Comparison of ENCODE assay signal across 9 cellular contexts in genomic region chr22:20624161-20624616, GRCh38.
DNase-seq lines count a peak whose midpoint lies in the region; ATAC-seq lines count a peak whose summit lies in the region.
"Had no signal": no experiment of that assay in that cellular context is flagged by ENCODE, and none has a peak within 500 bp of the region (broad histone marks: within the 10 kb centered on the region; RNA-seq: fewer than 3 reads in every experiment).

No MANE protein-coding gene starts in this region.

- H3K27me3 Mint-ChIP-seq in T-helper 2 cell treated with Interferon-gamma antibody and Interleukin-4, amounts not matched to agents 5 μg/mL and 100 μg/mL, for 36 hours (ENCODE audit: low read depth) = peaks cover 14% of the 10 kb centered on the region

- DNase-seq in T-helper 2 cell treated with Interferon-gamma antibody and Interleukin-4, amounts not matched to agents 5 μg/mL and 100 μg/mL, for 36 hours (ENCODE audit: low spot score) = peak; percentile 77
- DNase-seq in stimulated activated CD4-positive, alpha-beta T cell treated with anti-CD3 and anti-CD28 coated beads, Interleukin-1b, Interleukin-23, amount 100 ng/mL, for 48 hours = peak; percentile 75
- no peak for DNase-seq in SW 1271 (lab: John Stamatoyannopoulos, UW)
- DNase-seq in NCI-H1105 treated with DMSO at 0.1 percent for 48 hours (lab: John Stamatoyannopoulos, UW) = no peak
- no peak for DNase-seq in hippocampal formation (lab: John Stamatoyannopoulos, UW)
- DNase-seq in AML-193 (lab: John Stamatoyannopoulos, UW) = no peak
- DNase-seq: NCI-H187 treated with DMSO at 0.1 percent for 48 hours had no signal

- peaks cover 5% of the 10 kb centered on the region for H3K4me1 Mint-ChIP-seq in T-helper 2 cell treated with Interferon-gamma antibody and Interleukin-4, amounts not matched to agents 5 μg/mL and 100 μg/mL, for 36 hours (ENCODE audit: low read depth)

- H3K4me3 Mint-ChIP-seq in T-helper 2 cell treated with Interferon-gamma antibody and Interleukin-4, amounts not matched to agents 5 μg/mL and 100 μg/mL, for 36 hours = peak overlapping the region; percentile 12

- ATAC-seq in GM18907 (IDR thresholded peaks at IDR 0.05; ENCODE audit: unreplicated experiment) (peak; percentile 78), HG02588 (IDR thresholded peaks at IDR 0.05; ENCODE audit: unreplicated experiment) (peak; percentile 78)

- no peaks in the 10 kb centered on the region for H3K9me3 Mint-ChIP-seq in T-helper 2 cell treated with Interferon-gamma antibody and Interleukin-4, amounts not matched to agents 5 μg/mL and 100 μg/mL, for 36 hours

- peak overlapping the region; percentile 15 for H3K27ac Mint-ChIP-seq in T-helper 2 cell treated with Interferon-gamma antibody and Interleukin-4, amounts not matched to agents 5 μg/mL and 100 μg/mL, for 36 hours

- no peaks in the 10 kb centered on the region for H3K36me3 Mint-ChIP-seq in T-helper 2 cell treated with Interferon-gamma antibody and Interleukin-4, amounts not matched to agents 5 μg/mL and 100 μg/mL, for 36 hours (ENCODE audit: low read depth)

Comparison
In these comparisons a context has a peak if more than half of its experiments do, and no peak if none do; other contexts are left out.
1. DNase-seq: peak in T-helper 2 cell treated with Interferon-gamma antibody and Interleukin-4, amounts not matched to agents 5 μg/mL and 100 μg/mL, for 36 hours (single experiment) and stimulated activated CD4-positive, alpha-beta T cell treated with anti-CD3 and anti-CD28 coated beads, Interleukin-1b, Interleukin-23, amount 100 ng/mL, for 48 hours (single experiment); none in SW 1271 (0 of 2), NCI-H1105 treated with DMSO at 0.1 percent for 48 hours (single experiment), hippocampal formation (0 of 2) and AML-193 (0 of 2).